In the genomic region with DNA sequence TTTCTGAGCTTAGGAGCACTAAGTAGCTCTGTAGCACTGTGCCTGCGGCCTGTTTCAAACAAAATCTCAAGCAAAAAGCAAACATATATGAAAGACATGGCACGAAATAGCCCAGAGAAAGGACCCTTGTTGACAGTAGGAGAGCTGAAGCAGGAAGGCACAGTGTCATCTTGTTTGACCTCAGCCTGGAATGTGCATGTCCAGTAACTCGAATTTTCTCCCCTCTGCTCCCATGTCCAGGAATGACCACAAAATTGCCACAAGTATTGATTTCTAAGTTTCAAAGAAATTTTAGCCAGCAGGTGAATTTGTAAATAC, we compare ENCODE assay signal across 24 cellular contexts.
DNase-seq lines count a peak whose midpoint lies in the region; ATAC-seq, FAIRE-seq and TF ChIP-seq lines count a peak whose summit lies in the region.
"Had no signal": no experiment of that assay in that cellular context is flagged by ENCODE, and none has a peak within 500 bp of the region (broad histone marks: within the 10 kb centered on the region; RNA-seq: fewer than 3 reads in every experiment).

No MANE protein-coding gene starts in this region.

- H3K4me3 Mint-ChIP-seq in activated T-cell treated with anti-CD3 and anti-CD28 coated beads, Interleukin-2, amount 50 U/mL, for 24 hours, result no peak overlapping the region
- H3K4me3 Mint-ChIP-seq in effector memory CD8-positive, alpha-beta T cell, result no peak overlapping the region
- H3K4me3 Mint-ChIP-seq: activated CD4-positive, alpha-beta T cell treated with anti-CD3 and anti-CD28 coated beads, Interleukin-2, amount 10 ng/mL, durations not matched to agents 7 days and 5 days; HFFc6; memory B cell had no signal

- no peak for FAIRE-seq in pancreas (lab: Jason Lieb, UNC)
- FAIRE-seq: G401.6, K562 had no signal

- no peaks in the 10 kb centered on the region for H3K9me3 ChIP-seq in pancreas
- no peaks in the 10 kb centered on the region for H3K9me3 ChIP-seq in tibial artery
- H3K9me3 ChIP-seq in tibial nerve, result no peaks in the 10 kb centered on the region
- H3K9me3 ChIP-seq: SK-N-SH had no signal

- H3K27me3 Mint-ChIP-seq in activated T-cell treated with anti-CD3 and anti-CD28 coated beads, Interleukin-2, amount 50 U/mL, for 24 hours, result no peaks in the 10 kb centered on the region
- H3K27me3 Mint-ChIP-seq in effector memory CD8-positive, alpha-beta T cell, result no peaks in the 10 kb centered on the region
- H3K27me3 Mint-ChIP-seq: activated CD4-positive, alpha-beta T cell treated with anti-CD3 and anti-CD28 coated beads, Interleukin-2, amount 10 ng/mL, durations not matched to agents 7 days and 5 days; memory B cell; naive B cell; stimulated activated naive CD8-positive, alpha-beta T cell treated with anti-CD3 and anti-CD28 coated beads, Interleukin-15, amount 100 ng/mL, for 72 hours had no signal

- H3K36me3 Mint-ChIP-seq in activated T-cell treated with anti-CD3 and anti-CD28 coated beads, Interleukin-2, amount 50 U/mL, for 24 hours (ENCODE audit: low read depth), result no peaks in the 10 kb centered on the region
- peaks cover 3% of the 10 kb centered on the region for H3K36me3 Mint-ChIP-seq in effector memory CD8-positive, alpha-beta T cell (ENCODE audit: insufficient read depth)

- no peak for ATAC-seq in effector memory CD8-positive, alpha-beta T cell (replicated peaks)
- ATAC-seq in pancreas (no peak), HG02678 (IDR thresholded peaks at IDR 0.05; ENCODE audit: unreplicated experiment) (no peak)
- ATAC-seq: heart right ventricle; K562; stimulated activated naive CD8-positive, alpha-beta T cell treated with anti-CD3 and anti-CD28 coated beads, Interleukin-15, amount 100 ng/mL, for 72 hours had no signal

- peaks cover 46% of the 10 kb centered on the region for H3K4me1 Mint-ChIP-seq in activated T-cell treated with anti-CD3 and anti-CD28 coated beads, Interleukin-2, amount 50 U/mL, for 24 hours (ENCODE audit: low read depth)
- H3K4me1 Mint-ChIP-seq in effector memory CD8-positive, alpha-beta T cell (ENCODE audit: low read depth in 2 of 2), result peaks cover 5 to 24% of the 10 kb centered on the region in 2 donors

- no peak for TF ChIP-seq CTCF in pancreas (IDR thresholded peaks at IDR 0.05)
- TF ChIP-seq CTCF in tibial artery (IDR thresholded peaks at IDR 0.05), result no peak
- TF ChIP-seq CTCF in tibial nerve (IDR thresholded peaks at IDR 0.05), result no peak

- H3K27ac ChIP-seq in pancreas (peak overlapping the region in 3 of 4 donors; percentile 59 to 94 (median 89)), tibial artery (peak overlapping the region; percentile 38 to 72), tibial nerve (peak overlapping the region in 1 of 4 donors; percentile 28)

- intact Hi-C loops in pancreas (cut with DNase I), result no loop called here
- intact Hi-C loops in tibial artery (cut with DNase I; ENCODE audit: low total_unique reads), result no loop called here

- H3K27ac Mint-ChIP-seq in activated T-cell treated with anti-CD3 and anti-CD28 coated beads, Interleukin-2, amount 50 U/mL, for 24 hours, result peak overlapping the region; percentile 59
- peak overlapping the region; percentile 17 to 30 for H3K27ac Mint-ChIP-seq in effector memory CD8-positive, alpha-beta T cell
- H3K27ac Mint-ChIP-seq: HFFc6; stimulated activated naive CD8-positive, alpha-beta T cell treated with anti-CD3 and anti-CD28 coated beads, Interleukin-15, amount 100 ng/mL, for 72 hours had no signal

- 71 to 74% methylated on average over 3 of the region's 3 CpGs for WGBS in pancreas, 2 donors
- WGBS in tibial nerve, 2 donors, result 79 to 82% methylated on average over 3 of the region's 3 CpGs

- DNase-seq in activated T-cell treated with anti-CD3 and anti-CD28 coated beads, Interleukin-2, amount 50 U/mL, for 24 hours, result no peak
- DNase-seq in activated T-cell treated with anti-CD3 and anti-CD28 coated beads for 4 hours, result no peak
- no peak for DNase-seq in effector memory CD8-positive, alpha-beta T cell
- no peak for DNase-seq in pancreas
- no peak for DNase-seq in tibial artery
- no peak for DNase-seq in tibial nerve (ENCODE audit: low spot score in 2 of 2)
- DNase-seq in islet precursor cell, result no peak
- DNase-seq: activated CD4-positive, alpha-beta T cell treated with anti-CD3 and anti-CD28 coated beads, Interleukin-2, amount 10 ng/mL, durations not matched to agents 7 days and 5 days; activated naive CD4-positive, alpha-beta T cell treated with Interleukin-2 at 50 U/mL for 16 hours; DMS53; heart right ventricle; HFFc6; naive B cell; NCI-H2029 treated with DMSO at 0.1 percent for 48 hours; NCI-H345; NCI-H774; RPMI8226; SK-N-SH; stimulated activated CD4-positive, alpha-beta T cell treated with anti-CD3 and anti-CD28 coated beads, Interleukin-15, amount 100 ng/mL, for 24 hours; stimulated activated naive CD8-positive, alpha-beta T cell treated with anti-CD3 and anti-CD28 coated beads, Interleukin-15, amount 100 ng/mL, for 72 hours had no signal

- H3K4me3 ChIP-seq in pancreas (no peak overlapping the region), tibial artery (no peak overlapping the region), tibial nerve (no peak overlapping the region)
- H3K4me3 ChIP-seq: heart right ventricle, K562 had no signal

- no peaks in the 10 kb centered on the region for H3K9me3 Mint-ChIP-seq in activated T-cell treated with anti-CD3 and anti-CD28 coated beads, Interleukin-2, amount 50 U/mL, for 24 hours
- no peaks in the 10 kb centered on the region for H3K9me3 Mint-ChIP-seq in effector memory CD8-positive, alpha-beta T cell
- H3K9me3 Mint-ChIP-seq: HFFc6; memory B cell; naive B cell; stimulated activated naive CD8-positive, alpha-beta T cell treated with anti-CD3 and anti-CD28 coated beads, Interleukin-15, amount 100 ng/mL, for 72 hours had no signal

- H3K4me1 ChIP-seq in pancreas (peaks cover 12 to 48% (median 42%) of the 10 kb centered on the region in 3 donors), tibial artery (peaks cover 0 to 44% (median 29%) of the 10 kb centered on the region in 4 donors), tibial nerve (peaks cover 0 to 17% (median 2%) of the 10 kb centered on the region in 4 donors)

- no peaks in the 10 kb centered on the region for H3K36me3 ChIP-seq in pancreas
- H3K36me3 ChIP-seq in tibial artery, result no peaks in the 10 kb centered on the region
- H3K36me3 ChIP-seq in tibial nerve, result no peaks in the 10 kb centered on the region
- H3K36me3 ChIP-seq: heart right ventricle had no signal

- TF ChIP-seq EP300 in tibial nerve (IDR thresholded peaks at IDR 0.05), result no peak

- TF ChIP-seq POLR2A in tibial nerve (IDR thresholded peaks at IDR 0.05), result no peak

- H3K27me3 ChIP-seq in pancreas (no peaks in the 10 kb centered on the region), tibial artery (no peaks in the 10 kb centered on the region), tibial nerve (no peaks in the 10 kb centered on the region)
- H3K27me3 ChIP-seq: heart right ventricle had no signal
